7 cellular contexts compared by ENCODE assay signal in the genomic region with DNA sequence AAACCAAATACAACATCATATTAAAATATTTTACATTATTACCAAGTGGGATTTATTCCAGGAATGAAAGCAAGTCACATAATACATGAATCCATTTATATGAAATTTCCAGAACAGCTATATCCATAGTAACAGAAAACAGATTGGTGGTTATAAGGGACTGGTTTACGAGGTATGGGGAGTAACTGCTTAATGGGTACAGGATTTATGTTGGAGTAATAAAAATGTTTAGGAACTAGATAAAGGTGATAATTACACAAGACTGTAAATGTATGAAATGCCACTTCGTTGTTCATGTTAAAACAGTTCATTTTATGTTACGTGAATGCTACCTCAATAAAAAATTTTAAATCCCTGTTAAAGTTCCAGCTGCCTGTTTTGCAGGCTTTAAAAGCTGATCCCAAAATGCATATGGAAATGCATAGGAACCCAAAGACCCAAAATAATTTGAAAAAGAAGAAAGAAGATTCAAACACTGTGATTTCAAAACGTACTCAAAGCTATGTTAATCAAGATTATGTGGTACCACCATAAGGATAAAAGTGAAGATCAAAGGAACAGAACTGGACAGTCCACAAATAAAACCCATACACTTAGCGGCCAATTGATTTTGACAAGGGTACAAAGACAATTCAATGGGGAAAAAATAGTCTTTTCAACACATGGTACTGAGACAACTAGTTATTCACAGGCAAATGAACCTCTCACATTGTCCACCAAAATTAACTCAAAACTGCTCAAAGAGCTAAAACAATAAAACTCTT.
DNase-seq lines count a peak whose midpoint lies in the region; ATAC-seq, FAIRE-seq and TF ChIP-seq lines count a peak whose summit lies in the region.
"Not testable (repeated sequence)": the region's sequence is repeated elsewhere in the genome, so short reads cannot be mapped to it uniquely, and the experiment has no call there.

No MANE protein-coding gene starts in this region.

- CTCF ChIA-PET in A549 (lab: Yijun Ruan, JAX), result interaction anchor here (0.7 kb wide), 1 partner anchor 1813 kb away, joined by 3 read pairs; no protein-coding TSS in a partner anchor
- CTCF ChIA-PET in HEK293 (lab: Yijun Ruan, JAX); K562 (lab: Yijun Ruan, JAX; ENCODE audit: low intra/inter-chr PET ratio): not testable (repeated sequence)

- not testable (repeated sequence) for DNase-seq in A549 (ENCODE audit: low read depth in 1 of 2, low spot score in 1 of 2); GM23338 (ENCODE audit: low spot score); RCC 7860 (ENCODE audit: low spot score); K562 (ENCODE audit: extremely low read depth in 1 of 4, low spot score in 3 of 4); left colon
- peak; percentile 5 for DNase-seq in retina

- not testable (repeated sequence) for H3K4me2 ChIP-seq in A549; GM23338; K562 (ENCODE audit: insufficient read depth, low read length)

- TF ChIP-seq RAD21 in A549 (conservative IDR thresholded peaks at IDR 0.05 in 1 of 2, IDR thresholded peaks at IDR 0.05 in 1 of 2); K562 (CRISPR knock-in tag; conservative IDR thresholded peaks at IDR 0.05 in 1 of 2, IDR thresholded peaks at IDR 0.05 in 1 of 2): not testable (repeated sequence)

- peaks cover 13% of the 10 kb centered on the region for H3K4me1 Mint-ChIP-seq in GM23338

- H3K9me3 Mint-ChIP-seq in GM23338, result not testable (repeated sequence)

- H3K4me3 ChIP-seq in A549; GM23338; HEK293 (ENCODE audit: low read depth, low read length); K562: not testable (repeated sequence)

- not testable (repeated sequence) for H3K9me3 ChIP-seq in A549; HEK293 (ENCODE audit: control insufficient read depth, insufficient read depth, low read depth, low read length); K562 (replicated peaks; ENCODE audit: control insufficient read depth, insufficient read depth, low read depth, low read length)

- H3K36me3 ChIP-seq in GM23338 (ENCODE audit: insufficient read depth); HEK293 (ENCODE audit: control insufficient read depth in 2 of 2, insufficient read depth in 1 of 2, low read length in 2 of 2); K562 (ENCODE audit: control insufficient read depth, insufficient read depth, low read length): not testable (repeated sequence)

- H4K20me1 ChIP-seq in GM23338 (replicated peaks; ENCODE audit: insufficient read depth); K562 (replicated peaks; ENCODE audit: control insufficient read depth, insufficient read depth, low read length): not testable (repeated sequence)

- H3K9me1 ChIP-seq in K562 (ENCODE audit: control insufficient read depth, insufficient read depth, low read length), result not testable (repeated sequence)

- H3K27me3 Mint-ChIP-seq in GM23338 (ENCODE audit: insufficient read depth, low read depth, poor library complexity), result not testable (repeated sequence)

- not testable (repeated sequence) for H3K9me2 ChIP-seq in GM23338 (ENCODE audit: insufficient read depth)

- POLR2A ChIA-PET in A549 (lab: Yijun Ruan, JAX); HEK293 (lab: Yijun Ruan, JAX); K562 (lab: Yijun Ruan, JAX): not testable (repeated sequence)

- H2AFZ ChIP-seq in GM23338; K562 (ENCODE audit: low read depth, low read length): not testable (repeated sequence)

- TF ChIP-seq EP300 in A549 (IDR thresholded peaks at IDR 0.05); K562 (IDR thresholded peaks at IDR 0.05; ENCODE audit: low read length): not testable (repeated sequence)

- not testable (repeated sequence) for H3K27ac ChIP-seq in A549; HEK293 (ENCODE audit: extremely low read depth, low read depth, low read length); K562 (ENCODE audit: extremely low read depth, low read depth, low read length)
- 0 out of 2 replicates have a peak overlapping the region, but pooled peaks have one; percentile 10 for H3K27ac ChIP-seq in GM23338 (ENCODE audit: low read depth)

- not testable (repeated sequence) for H3K4me3 Mint-ChIP-seq in GM23338

- H3K27me3 ChIP-seq in GM23338 (ENCODE audit: insufficient read depth); K562 (ENCODE audit: control insufficient read depth in 2 of 2, insufficient read depth in 2 of 2, low read length in 2 of 2): not testable (repeated sequence)

- FAIRE-seq in A549 (lab: Jason Lieb, UNC) (peak; percentile 56), RCC 7860 (lab: Jason Lieb, UNC) (peak; percentile 23), K562 (lab: Jason Lieb, UNC) (peak; percentile 26)

- not testable (repeated sequence) for TF ChIP-seq CTCF in A549 (IDR thresholded peaks at IDR 0.05); GM23338 (conservative IDR thresholded peaks at IDR 0.05; ENCODE audit: low read depth in 2 of 2); HEK293 (tag by site-specific recombination; IDR thresholded peaks at IDR 0.05); K562 (IDR thresholded peaks at IDR 0.05 in 2 of 3, conservative IDR thresholded peaks at IDR 0.05 in 1 of 3; ENCODE audit: insufficient read depth in 2 of 3, low read depth in 1 of 3, low read length in 3 of 3)

- TF ChIP-seq POLR2A in A549 (IDR thresholded peaks at IDR 0.05; ENCODE audit: low read length); K562 (conservative IDR thresholded peaks at IDR 0.05): not testable (repeated sequence)

- not testable (repeated sequence) for H3K9ac ChIP-seq in K562 (ENCODE audit: insufficient read depth in 1 of 2, low read depth in 2 of 2, low read length in 2 of 2)

- WGBS in A549 (ENCODE audit: missing lambda C conversion rate), result 54% methylated on average over 5 of the region's 5 CpGs
- 51% methylated on average over 5 of the region's 5 CpGs for WGBS in K562 (ENCODE audit: insufficient coverage, low coverage, missing lambda C conversion rate)

- H3F3A ChIP-seq in GM23338 (replicated peaks; ENCODE audit: low read depth), result not testable (repeated sequence)

- not testable (repeated sequence) for H3K79me2 ChIP-seq in GM23338 (replicated peaks; ENCODE audit: insufficient read depth); K562 (ENCODE audit: control insufficient read depth, insufficient read depth, low read length)

- ATAC-seq in A549, GM23338, K562: not testable (repeated sequence)
- peak; percentile 33 for ATAC-seq in left colon

- in situ Hi-C loops in K562 (cut with MboI), result not testable (repeated sequence)

- BruUV-seq in K562 (replicated peaks; lab: Mats Ljungman, UMichigan), result not testable (repeated sequence)

- H3K27ac Mint-ChIP-seq in GM23338, result not testable (repeated sequence)

- not testable (repeated sequence) for H3K4me1 ChIP-seq in A549; HEK293 (ENCODE audit: control insufficient read depth, insufficient read depth, low read length); K562 (replicated peaks in 1 of 2; ENCODE audit: control insufficient read depth in 2 of 2, insufficient read depth in 2 of 2, low read length in 2 of 2)
- H3K4me1 ChIP-seq in GM23338 (ENCODE audit: insufficient read depth), result peaks cover 26% of the 10 kb centered on the region

- intact Hi-C loops in K562 (cut with micrococcal nuclease); left colon (cut with DNase I, micrococcal nuclease): not testable (repeated sequence)

- not testable (repeated sequence) for H3K36me3 Mint-ChIP-seq in GM23338 (ENCODE audit: low read depth)

TF ChIP-seq in HEK293, 187 proteins besides CTCF, POLR2A, EP300 and RAD21 (continues in another document):
- TF ChIP-seq MZF1 (tag by site-specific recombination; IDR thresholded peaks at IDR 0.05; ENCODE audit: borderline replicate concordance) (peak; percentile 26; the same call in 1 of the 2 replicates), FEZF1 (tag by site-specific recombination; IDR thresholded peaks at IDR 0.05) (peak; percentile 86), WT1 (tag by site-specific recombination; IDR thresholded peaks at IDR 0.05) (peak; percentile 94)
- TF ChIP-seq, protein P1, sequence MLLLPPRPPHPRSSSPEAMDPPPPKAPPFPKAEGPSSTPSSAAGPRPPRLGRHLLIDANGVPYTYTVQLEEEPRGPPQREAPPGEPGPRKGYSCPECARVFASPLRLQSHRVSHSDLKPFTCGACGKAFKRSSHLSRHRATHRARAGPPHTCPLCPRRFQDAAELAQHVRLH (tag by site-specific recombination; IDR thresholded peaks at IDR 0.05), result 0 out of 2 replicates have a peak, but pooled peaks have one; percentile 54
